Comparison of ENCODE assay signal across 16 cellular contexts in genomic region chr9:113464672-113465271, GRCh38. TPM values are rescaled to one million over a fixed set of nuclear protein-coding genes. Genes with fewer than 3 reads are reported as not detected.
DNase-seq lines count a peak whose midpoint lies in the region; ATAC-seq and TF ChIP-seq lines count a peak whose summit lies in the region.
"Had no signal": no experiment of that assay in that cellular context is flagged by ENCODE, and none has a peak within 500 bp of the region (broad histone marks: within the 10 kb centered on the region; RNA-seq: fewer than 3 reads in every experiment).

No MANE protein-coding gene starts in this region.

- H3K4me3 Mint-ChIP-seq in activated T-helper 17 cell treated with anti-CD3 and anti-CD28 coated beads, Interleukin-2, amount 50 U/mL, for 72 hours: no peak overlapping the region
- H3K4me3 Mint-ChIP-seq: activated T-helper 1 cell treated with anti-CD3 and anti-CD28 coated beads, Interleukin-12 subunit alpha, Interleukin-12 subunit beta, Interleukin-2, Interleukin-4 antibody, amounts not matched to agents 30 ng/mL and 10 ng/mL and 1 ng/mL, durations not matched to agents 14 hours and 24 hours and 36 hours; memory B cell had no signal

- H3K27me3 ChIP-seq in muscle layer of duodenum (ENCODE audit: low read depth, low read length): no peaks in the 10 kb centered on the region
- H3K27me3 ChIP-seq in transverse colon: no peaks in the 10 kb centered on the region
- peaks cover 7% of the 10 kb centered on the region for H3K27me3 ChIP-seq in brain microvascular endothelial cell (replicated peaks)
- H3K27me3 ChIP-seq: right lobe of liver had no signal

- TF ChIP-seq POLR2A in transverse colon (IDR thresholded peaks at IDR 0.05): no peak

- peak; percentile 24 for DNase-seq in activated CD8-positive, alpha-beta memory T cell treated with anti-CD3 and anti-CD28 coated beads for 24 hours
- no peak for DNase-seq in activated CD8-positive, alpha-beta memory T cell treated with anti-CD3 and anti-CD28 coated beads, Interleukin-2, amount 50 U/mL, for 4 hours
- DNase-seq in transverse colon (no peak), brain microvascular endothelial cell (no peak), RPMI8226 (no peak), T-helper 1 cell (no peak)
- DNase-seq: activated CD4-positive, CD25-positive, alpha-beta regulatory T cell; EL; hypothalamus; NCI-H1930 had no signal

- in situ Hi-C loops in transverse colon (cut with MboI; ENCODE audit: low pct_ligation_motif_present in 1 of 4, low pct_unique_long_range_greater_than_20kb in 1 of 4, low sequenced_read_pairs in 3 of 4): no loop called here
- in situ Hi-C loops in brain microvascular endothelial cell (cut with HindIII; ENCODE audit: low pct_ligation_motif_present, low sequenced_read_pairs): no loop called here

- H3K4me1 Mint-ChIP-seq in activated T-helper 17 cell treated with anti-CD3 and anti-CD28 coated beads, Interleukin-2, amount 50 U/mL, for 72 hours: no peaks in the 10 kb centered on the region
- H3K4me1 Mint-ChIP-seq: memory B cell had no signal

- TF ChIP-seq EP300 in transverse colon (IDR thresholded peaks at IDR 0.05; ENCODE audit: low read depth): no peak

- H3K27ac ChIP-seq in muscle layer of duodenum (ENCODE audit: low read length) (peak overlapping the region; percentile 19), transverse colon (peak overlapping the region; percentile 68 to 80 (median 75)), brain microvascular endothelial cell (no peak overlapping the region)

- H3K27me3 Mint-ChIP-seq in activated T-helper 17 cell treated with anti-CD3 and anti-CD28 coated beads, Interleukin-2, amount 50 U/mL, for 72 hours: no peaks in the 10 kb centered on the region
- H3K27me3 Mint-ChIP-seq: memory B cell had no signal

- H3K9me3 ChIP-seq in muscle layer of duodenum (ENCODE audit: control insufficient read depth in 1 of 2, low read length in 2 of 2) (no peaks in the 10 kb centered on the region), transverse colon (no peaks in the 10 kb centered on the region)
- H3K9me3 ChIP-seq: right lobe of liver had no signal

- peaks cover 0 to 6% of the 10 kb centered on the region in 2 donors for H3K4me1 ChIP-seq in muscle layer of duodenum (ENCODE audit: control insufficient read depth in 1 of 2, insufficient read depth in 2 of 2, low read length in 2 of 2)
- H3K4me1 ChIP-seq in transverse colon: peaks cover 0 to 24% (median 12%) of the 10 kb centered on the region in 4 donors

- H3K9me3 Mint-ChIP-seq in activated T-helper 17 cell treated with anti-CD3 and anti-CD28 coated beads, Interleukin-2, amount 50 U/mL, for 72 hours: no peaks in the 10 kb centered on the region

- H3K4me3 ChIP-seq in muscle layer of duodenum (ENCODE audit: low read depth in 1 of 2, low read length in 2 of 2) (peak overlapping the region; percentile 62 to 67), transverse colon (peak overlapping the region in 3 of 4 donors; percentile 43 to 59 (median 54)), brain microvascular endothelial cell (ENCODE audit: low read depth, low read length) (no peak overlapping the region)

- WGBS in transverse colon (ENCODE audit: low coverage in 1 of 2), 2 donors: 46 to 80% methylated on average over 1 to 5 of the region's 5 CpGs

- no peaks in the 10 kb centered on the region for H3K36me3 ChIP-seq in muscle layer of duodenum (ENCODE audit: control insufficient read depth in 1 of 2, insufficient read depth in 2 of 2, low read length in 2 of 2)
- no peaks in the 10 kb centered on the region for H3K36me3 ChIP-seq in transverse colon
- H3K36me3 ChIP-seq in brain microvascular endothelial cell (replicated peaks): no peaks in the 10 kb centered on the region
- H3K36me3 ChIP-seq: right lobe of liver had no signal

- H3K27ac Mint-ChIP-seq in activated T-helper 17 cell treated with anti-CD3 and anti-CD28 coated beads, Interleukin-2, amount 50 U/mL, for 72 hours: peak overlapping the region; percentile 18
- H3K27ac Mint-ChIP-seq: activated T-helper 1 cell treated with anti-CD3 and anti-CD28 coated beads, Interleukin-12 subunit alpha, Interleukin-12 subunit beta, Interleukin-2, Interleukin-4 antibody, amounts not matched to agents 30 ng/mL and 10 ng/mL and 1 ng/mL, durations not matched to agents 14 hours and 24 hours and 36 hours; memory B cell had no signal

- H3K36me3 Mint-ChIP-seq in activated T-helper 17 cell treated with anti-CD3 and anti-CD28 coated beads, Interleukin-2, amount 50 U/mL, for 72 hours (ENCODE audit: low read depth): no peaks in the 10 kb centered on the region

- TF ChIP-seq CTCF in transverse colon (IDR thresholded peaks at IDR 0.05): no peak
- no peak for TF ChIP-seq CTCF in brain microvascular endothelial cell (IDR thresholded peaks at IDR 0.05; ENCODE audit: low read depth, low read length, missing control alignments)

- intact Hi-C loops in transverse colon (cut with DNase I; ENCODE audit: low total_unique reads): no loop called here

- ATAC-seq in activated T-helper 17 cell treated with anti-CD3 and anti-CD28 coated beads, Interleukin-2, amount 50 U/mL, for 72 hours (replicated peaks): no peak
- ATAC-seq: SK-N-SH treated with all-trans-retinoic acid at 6 μM for 48 hours had no signal

RNA-seq across cellular contexts. Expression of gene RGS3, which starts 1.2 kb away (rescaled TPM):
- 10 to 100 TPM; 23.0 to 85.8 TPM for total RNA-seq in activated T-helper 17 cell treated with anti-CD3 and anti-CD28 coated beads, Interleukin-2, amount 50 U/mL, for 72 hours
- 100 to 1,000 TPM in 1 of 4 donors, 10 to 100 TPM in 3; 62.7 to 150 (median 80.9) TPM for total RNA-seq in transverse colon

RNA-seq across cellular contexts. Expression of gene C9orf43, which starts 54.2 kb away (rescaled TPM):
- under 1 TPM; 0.69 to 0.76 TPM for total RNA-seq in activated T-helper 17 cell treated with anti-CD3 and anti-CD28 coated beads, Interleukin-2, amount 50 U/mL, for 72 hours
- total RNA-seq in transverse colon: under 1 TPM in 1 of 4 donors, not detected in 3; 0.75 TPM

RNA-seq across cellular contexts. Expression of gene POLE3, which starts 54.3 kb away (rescaled TPM):
- 10 to 100 TPM; 35.5 to 85.2 TPM for total RNA-seq in activated T-helper 17 cell treated with anti-CD3 and anti-CD28 coated beads, Interleukin-2, amount 50 U/mL, for 72 hours
- 10 to 100 TPM in 3 of 4 donors, 1 to 10 TPM in 1; 4.2 to 58.7 (median 24.4) TPM for total RNA-seq in transverse colon
